Comparison of ENCODE assay signal across 1 cellular context in genomic region chr16:49850558-49851467, GRCh38.
TF ChIP-seq lines count a peak whose summit lies in the region.

No MANE protein-coding gene starts in this region.

TF ChIP-seq in SK-N-SH, 30 proteins besides CTCF, POLR2A, EP300 and RAD21 (continued from another document):
- TF ChIP-seq CHD2 (IDR thresholded peaks at IDR 0.05; ENCODE audit: low read length, partially characterized antibody): no peak
- TF ChIP-seq SIN3A (IDR thresholded peaks at IDR 0.05; ENCODE audit: borderline replicate concordance, low read depth, low read length): no peak
- TF ChIP-seq REST (IDR thresholded peaks at IDR 0.05; ENCODE audit: low read depth, low read length): no peak
- TF ChIP-seq TAF1 (IDR thresholded peaks at IDR 0.05; ENCODE audit: borderline replicate concordance, low read depth, low read length): no peak
- TF ChIP-seq RFX5 (IDR thresholded peaks at IDR 0.05; ENCODE audit: low read length): no peak
- no peak for TF ChIP-seq FOXM1 (IDR thresholded peaks at IDR 0.05; ENCODE audit: low read depth)
- TF ChIP-seq SMC3 (IDR thresholded peaks at IDR 0.05; ENCODE audit: low read depth, low read length): no peak
- no peak for TF ChIP-seq GATA2 (CRISPR knock-in tag; IDR thresholded peaks at IDR 0.05)
- no peak for TF ChIP-seq MXI1 (IDR thresholded peaks at IDR 0.05; ENCODE audit: low read depth, low read length)
- TF ChIP-seq PBX3 (IDR thresholded peaks at IDR 0.05): no peak
- TF ChIP-seq TEAD4 (IDR thresholded peaks at IDR 0.05; ENCODE audit: borderline replicate concordance, insufficient read depth): no peak
- no peak for TF ChIP-seq FOSL2 (IDR thresholded peaks at IDR 0.05; ENCODE audit: borderline replicate concordance, low read depth)
- no peak for TF ChIP-seq MEF2A (IDR thresholded peaks at IDR 0.05; ENCODE audit: borderline replicate concordance, low read depth)
- TF ChIP-seq TCF12 (IDR thresholded peaks at IDR 0.05): no peak
- TF ChIP-seq RXRA (IDR thresholded peaks at IDR 0.05; ENCODE audit: borderline replicate concordance, low read depth): no peak
- no peak for TF ChIP-seq RCOR1 (IDR thresholded peaks at IDR 0.05; ENCODE audit: low read length)
TF ChIP-seq in SK-N-SH: peak in this region for 0.
